ENCODE assay signal across 10 cellular contexts in the genomic region with DNA sequence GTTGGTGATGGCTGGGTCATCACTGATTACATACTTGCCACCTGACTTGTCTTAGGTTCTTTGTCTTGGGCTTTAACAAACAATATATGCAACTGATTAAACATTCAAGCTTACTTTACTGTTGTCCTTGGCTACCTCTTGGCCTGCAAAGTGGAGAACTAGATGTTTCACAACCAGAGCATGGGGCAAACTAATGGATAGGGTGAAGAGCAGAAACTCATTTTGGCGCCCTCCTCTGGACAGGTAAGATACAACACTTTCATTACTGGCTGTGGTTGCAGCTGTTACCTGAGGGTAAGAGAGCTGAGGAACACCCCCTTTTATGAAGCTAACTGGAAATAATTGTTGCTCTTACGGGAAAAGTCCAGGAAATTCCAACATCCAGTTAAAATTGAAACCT.
A peak's percentile ranks its signal among the peaks of the same experiment; 100 is the strongest.
DNase-seq lines count a peak whose midpoint lies in the region; TF ChIP-seq lines count a peak whose summit lies in the region.
"Had no signal": no experiment of that assay in that cellular context is flagged by ENCODE, and none has a peak within 500 bp of the region (broad histone marks: within the 10 kb centered on the region; RNA-seq: fewer than 3 reads in every experiment).

No MANE protein-coding gene starts in this region.

- no peak overlapping the region for H3K4me3 Mint-ChIP-seq in MCF 10A (ENCODE audit: unreplicated experiment)
- no peak overlapping the region for H3K4me3 Mint-ChIP-seq in type B pancreatic cell

- H2AFZ ChIP-seq in OCI-LY1 (ENCODE audit: low read length) = no peak overlapping the region

- H3K4me1 Mint-ChIP-seq in MCF 10A (ENCODE audit: insufficient read depth, unreplicated experiment) (no peaks in the 10 kb centered on the region), type B pancreatic cell (ENCODE audit: unreplicated experiment) (no peaks in the 10 kb centered on the region)

- H3K4me2 ChIP-seq in OCI-LY1 (ENCODE audit: low read length) = no peak overlapping the region

- no peaks in the 10 kb centered on the region for H3K27me3 Mint-ChIP-seq in MCF 10A (ENCODE audit: insufficient read depth, unreplicated experiment)
- no peaks in the 10 kb centered on the region for H3K27me3 Mint-ChIP-seq in type B pancreatic cell

- TF ChIP-seq POLR2A in breast epithelium (IDR thresholded peaks at IDR 0.05) (no peak), prostate gland (IDR thresholded peaks at IDR 0.05) (no peak)

- peak; percentile 44 for DNase-seq in MCF 10A (ENCODE audit: unreplicated experiment)
- no peak for DNase-seq in breast epithelium (ENCODE audit: low spot score in 2 of 2)
- DNase-seq in fibroblast of villous mesenchyme (ENCODE audit: low read depth) = no peak
- no peak for DNase-seq in type B pancreatic cell (ENCODE audit: extremely low spot score, unreplicated experiment)
- no peak for DNase-seq in SHP77 treated with DMSO at 0.1 percent for 48 hours (lab: John Stamatoyannopoulos, UW)
- DNase-seq in prostate gland (ENCODE audit: low spot score) = no peak
- no peak for DNase-seq in NCI-H226
- DNase-seq: activated CD8-positive, alpha-beta memory T cell treated with anti-CD3 and anti-CD28 coated beads, Interleukin-2, amount 50 U/mL, for 4 hours; psoas muscle had no signal

- H3K9me2 ChIP-seq in OCI-LY1 (ENCODE audit: low read depth, low read length) = no peaks in the 10 kb centered on the region

- H3K27ac ChIP-seq in breast epithelium (no peak overlapping the region), OCI-LY1 (ENCODE audit: low read depth, low read length, poor library complexity, severe bottlenecking) (no peak overlapping the region), prostate gland (no peak overlapping the region)
- H3K27ac ChIP-seq: psoas muscle had no signal

- BruUV-seq in MCF 10A (replicated peaks; lab: Mats Ljungman, UMichigan) = no TSS peak

- POLR2A ChIA-PET in MCF 10A (lab: Yijun Ruan, JAX) = no interaction called here

- TF ChIP-seq CTCF in MCF 10A (IDR thresholded peaks at IDR 0.05; ENCODE audit: unreplicated experiment) (peak; percentile 34), breast epithelium (IDR thresholded peaks at IDR 0.05) (no peak), OCI-LY1 (IDR thresholded peaks at IDR 0.05; ENCODE audit: low read length) (peak; percentile 69), fibroblast of villous mesenchyme (IDR thresholded peaks at IDR 0.05; ENCODE audit: insufficient read depth, low read depth, low read length) (peak; percentile 17), type B pancreatic cell (conservative IDR thresholded peaks at IDR 0.05) (peak; percentile 55), prostate gland (IDR thresholded peaks at IDR 0.05) (no peak)

- WGBS in prostate gland = 43% methylated on average over 2 of the region's 2 CpGs

- H3F3A ChIP-seq in OCI-LY1 (ENCODE audit: insufficient read depth, low read length) = no peaks in the 10 kb centered on the region

- H3K36me3 ChIP-seq in breast epithelium (no peaks in the 10 kb centered on the region), OCI-LY1 (ENCODE audit: insufficient read depth, low read length) (no peaks in the 10 kb centered on the region), prostate gland (no peaks in the 10 kb centered on the region)

- intact Hi-C loops in MCF 10A (cut with micrococcal nuclease) (no loop called here), breast epithelium (cut with DNase I; ENCODE audit: low total_unique reads) (no loop called here), prostate gland (cut with DNase I) (no loop called here)

- H3K36me3 Mint-ChIP-seq in MCF 10A (ENCODE audit: insufficient read depth, unreplicated experiment) = no peaks in the 10 kb centered on the region
- H3K36me3 Mint-ChIP-seq in type B pancreatic cell = no peaks in the 10 kb centered on the region

- H3K9me3 Mint-ChIP-seq in MCF 10A (ENCODE audit: unreplicated experiment) = peaks cover 8% of the 10 kb centered on the region
- peaks cover 10% of the 10 kb centered on the region for H3K9me3 Mint-ChIP-seq in type B pancreatic cell

- no peaks in the 10 kb centered on the region for H3K79me2 ChIP-seq in OCI-LY1 (ENCODE audit: insufficient read depth, low read length)

- H3K27me3 ChIP-seq in breast epithelium (no peaks in the 10 kb centered on the region), OCI-LY1 (ENCODE audit: insufficient read depth, low read length) (no peaks in the 10 kb centered on the region), prostate gland (replicated peaks; ENCODE audit: insufficient read depth) (no peaks in the 10 kb centered on the region)

- no peaks in the 10 kb centered on the region for H4K20me1 ChIP-seq in OCI-LY1 (ENCODE audit: insufficient read depth, low read length)

- H3K27ac Mint-ChIP-seq in MCF 10A (ENCODE audit: low read depth, unreplicated experiment) (no peak overlapping the region), type B pancreatic cell (no peak overlapping the region)

- H3K4me3 ChIP-seq in breast epithelium = no peak overlapping the region
- no peak overlapping the region for H3K4me3 ChIP-seq in OCI-LY1 (ENCODE audit: low read depth, low read length, poor library complexity, severe bottlenecking)
- H3K4me3 ChIP-seq in fibroblast of villous mesenchyme (ENCODE audit: low read depth, low read length) = no peak overlapping the region
- H3K4me3 ChIP-seq in prostate gland = no peak overlapping the region
- H3K4me3 ChIP-seq: psoas muscle had no signal

- CTCF ChIA-PET in MCF 10A (lab: Yijun Ruan, JAX) = interaction anchor here (0.6 to 1.1 kb wide), 7 partner anchors 23 to 1039 kb away, joined by 3 to 6 read pairs (median 3); no protein-coding TSS in a partner anchor

- H3K4me1 ChIP-seq in breast epithelium = no peaks in the 10 kb centered on the region
- no peaks in the 10 kb centered on the region for H3K4me1 ChIP-seq in OCI-LY1 (ENCODE audit: insufficient read depth, low read length, severe bottlenecking)
- no peaks in the 10 kb centered on the region for H3K4me1 ChIP-seq in prostate gland (replicated peaks)
- H3K4me1 ChIP-seq: psoas muscle had no signal

- H3K9ac ChIP-seq in OCI-LY1 (ENCODE audit: low read length) = no peak overlapping the region

- H3K9me3 ChIP-seq in breast epithelium (peaks cover 0 to 6% of the 10 kb centered on the region in 2 donors), OCI-LY1 (ENCODE audit: low read length) (no peaks in the 10 kb centered on the region), prostate gland (no peaks in the 10 kb centered on the region)
- H3K9me3 ChIP-seq: psoas muscle had no signal

Comparison
In these comparisons a context has a peak if more than half of its experiments do, and no peak if none do; other contexts are left out.
1. CTCF ChIP-seq: peak in MCF 10A (single experiment), OCI-LY1 (single experiment), fibroblast of villous mesenchyme (single experiment) and type B pancreatic cell (single experiment); none in breast epithelium (0 of 3) and prostate gland (0 of 4).